In genomic region chr12:1474567-1475153, GRCh38 we compare ENCODE assay signal across 9 cellular contexts.
DNase-seq lines count a peak whose midpoint lies in the region; ATAC-seq, FAIRE-seq and TF ChIP-seq lines count a peak whose summit lies in the region.
"Had no signal": no experiment of that assay in that cellular context is flagged by ENCODE, and none has a peak within 500 bp of the region (broad histone marks: within the 10 kb centered on the region; RNA-seq: fewer than 3 reads in every experiment).

No MANE protein-coding gene starts in this region.

- DNase-seq in AG04449 (ENCODE audit: low read depth, low spot score) (peak; percentile 88), HT1080 (ENCODE audit: low read depth) (peak; percentile 90), brain pericyte (ENCODE audit: low read depth, low spot score) (peak; percentile 83), keratinocyte (ENCODE audit: low read depth, low spot score) (no peak), T-helper 17 cell (no peak), NCI-H1436 (lab: John Stamatoyannopoulos, UW) (no peak)
- DNase-seq: activated naive CD4-positive, alpha-beta T cell had no signal

- peak overlapping the region; percentile 63 for H3K9ac ChIP-seq in keratinocyte (ENCODE audit: control insufficient read depth, extremely low read depth, insufficient read depth, low read length)

- no peaks in the 10 kb centered on the region for H3K36me3 Mint-ChIP-seq in T-helper 17 cell (ENCODE audit: low read depth)

- H4K20me1 ChIP-seq in keratinocyte (ENCODE audit: control insufficient read depth, extremely low read depth, insufficient read depth, low read length): no peaks in the 10 kb centered on the region

- peak overlapping the region; percentile 82 for H3K27ac ChIP-seq in keratinocyte (ENCODE audit: control insufficient read depth, insufficient read depth, low read length)

- H3K79me2 ChIP-seq in keratinocyte (ENCODE audit: control insufficient read depth, insufficient read depth, low read length): no peaks in the 10 kb centered on the region

- no peaks in the 10 kb centered on the region for H3K9me1 ChIP-seq in keratinocyte (ENCODE audit: control insufficient read depth, extremely low read depth, insufficient read depth, low read length)

- peaks cover 41% of the 10 kb centered on the region for H3K4me1 ChIP-seq in keratinocyte (ENCODE audit: control insufficient read depth, extremely low read depth, insufficient read depth, low read length)

- H3K9me3 ChIP-seq in keratinocyte (ENCODE audit: control insufficient read depth, low read depth, low read length): peaks cover 3% of the 10 kb centered on the region
- no peaks in the 10 kb centered on the region for H3K9me3 ChIP-seq in T-helper 17 cell (ENCODE audit: control insufficient read depth, low read length, poor library complexity, severe bottlenecking)

- ATAC-seq in HG03457 (IDR thresholded peaks at IDR 0.05; ENCODE audit: unreplicated experiment) (no peak), T-helper 17 cell (no peak), HG02885 (IDR thresholded peaks at IDR 0.05; ENCODE audit: poor library complexity, unreplicated experiment) (no peak)

- peak; percentile 61 for FAIRE-seq in keratinocyte (lab: Jason Lieb, UNC)

- H3K4me3 Mint-ChIP-seq in T-helper 17 cell: no peak overlapping the region

- TF ChIP-seq CTCF in AG04449 (IDR thresholded peaks at IDR 0.05; ENCODE audit: insufficient read depth, low read length, missing control alignments) (no peak), keratinocyte (optimal IDR thresholded peaks at IDR 0.05 in 1 of 3, IDR thresholded peaks at IDR 0.05 in 1 of 3, conservative IDR thresholded peaks at IDR 0.05 in 1 of 3; ENCODE audit: extremely low read depth in 1 of 3, insufficient read depth in 2 of 3, low read length in 3 of 3) (no peak)

- no peak overlapping the region for H2AFZ ChIP-seq in keratinocyte (ENCODE audit: control insufficient read depth, low read length)

- dilution Hi-C loops in keratinocyte (cut with MboI; ENCODE audit: extremely low pct_ligation_motif_present, low sequenced_read_pairs): no loop called here

- peak overlapping the region; percentile 36 for H3K4me3 ChIP-seq in AG04449 (ENCODE audit: low read depth, low read length)
- H3K4me3 ChIP-seq in keratinocyte (ENCODE audit: control insufficient read depth in 2 of 3, extremely low read depth in 1 of 3, insufficient read depth in 2 of 3, low read depth in 1 of 3, low read length in 3 of 3): no peak overlapping the region

- H3K27me3 Mint-ChIP-seq in T-helper 17 cell: no peaks in the 10 kb centered on the region

- H3K36me3 ChIP-seq in keratinocyte (ENCODE audit: control insufficient read depth in 2 of 2, extremely low read depth in 1 of 2, insufficient read depth in 2 of 2, low read length in 2 of 2): no peaks in the 10 kb centered on the region

- H3K4me2 ChIP-seq in keratinocyte (ENCODE audit: control insufficient read depth, extremely low read depth, insufficient read depth, low read depth, low read length): peak overlapping the region; percentile 31

- CTCF ChIA-PET in AG04449 (lab: Yijun Ruan, JAX): interaction anchor here (0.9 to 5.1 kb wide), 4 partner anchors 10 to 357 kb away, joined by 3 to 32 read pairs (median 8); no protein-coding TSS in a partner anchor

- no peak overlapping the region for H3K27ac Mint-ChIP-seq in T-helper 17 cell

- H3K27me3 ChIP-seq in keratinocyte (ENCODE audit: control insufficient read depth, extremely low read depth, insufficient read depth, low read length): no peaks in the 10 kb centered on the region

- POLR2A ChIA-PET in AG04449 (lab: Yijun Ruan, JAX): interaction anchor here (0.6 to 2.9 kb wide), 10 partner anchors 14 to 118 kb away, joined by 3 to 25 read pairs (median 6); no protein-coding TSS in a partner anchor

- peaks cover 16% of the 10 kb centered on the region for H3K4me1 Mint-ChIP-seq in T-helper 17 cell

Comparison
In these comparisons a context has a peak if more than half of its experiments do, and no peak if none do; other contexts are left out.
1. DNase-seq: peak in AG04449 (single experiment), HT1080 (single experiment) and brain pericyte (single experiment); none in keratinocyte (single experiment), T-helper 17 cell (0 of 3) and NCI-H1436 (single experiment).